Comparison of ENCODE assay signal across 8 cellular contexts in genomic region chr17:64506576-64507417, GRCh38. TPM values are rescaled to one million over a fixed set of nuclear protein-coding genes. Genes with fewer than 3 reads are reported as not detected.
DNase-seq lines count a peak whose midpoint lies in the region; ATAC-seq and TF ChIP-seq lines count a peak whose summit lies in the region.

CEP95 (plus strand) TSS chr17:64506977; CDS start chr17:64507098, 121 bp downstream.

- no peaks in the 10 kb centered on the region for H3K9me3 ChIP-seq in BLaER1 treated with 17β-estradiol and CSF1 and Interleukin-3, amounts not matched to agents 10 nM and 100 nM (replicated peaks in 1 of 11)

- WGBS in lower leg skin, 2 donors = 0 to 1% methylated on average over 72 of the region's 77 CpGs

- TF ChIP-seq POLR2A in lower leg skin (IDR thresholded peaks at IDR 0.05) = peak in 1 of 2 donors; percentile 22

- H3K27me3 ChIP-seq in BLaER1 treated with 17β-estradiol and CSF1 and Interleukin-3, amounts not matched to agents 10 nM and 100 nM = no peaks in the 10 kb centered on the region

- H4K20me1 ChIP-seq in BLaER1 treated with 17β-estradiol and CSF1 and Interleukin-3, amounts not matched to agents 10 nM and 100 nM = peaks cover 54 to 85% (median 72%) of the 10 kb centered on the region in 11 experiments

- peak; percentile 99 for DNase-seq in NCI-H748 (lab: John Stamatoyannopoulos, UW; ENCODE audit: unreplicated experiment)
- peak; percentile 93 for DNase-seq in activated CD4-positive, alpha-beta T cell treated with anti-CD3 and anti-CD28 coated beads, Interleukin-2, amount 50 U/mL, for 1 hour
- DNase-seq in dedifferentiated amniotic fluid mesenchymal stem cell (ENCODE audit: extremely low spot score) = peak; percentile 97
- peak; percentile 95 to 99 for DNase-seq in lower leg skin (ENCODE audit: low spot score in 2 of 2)
- peak; percentile 91 to 96 for DNase-seq in stimulated activated CD4-positive, alpha-beta T cell treated with anti-CD3 and anti-CD28 coated beads, Interleukin-4, amount 100 ng/mL, for 4 hours

- H3K4me2 ChIP-seq in BLaER1 treated with 17β-estradiol and CSF1 and Interleukin-3, amounts not matched to agents 10 nM and 100 nM = peak within 1 kb of the TSS; percentile 75 to 97 (median 88)

- peak within 1 kb of the TSS; percentile 96 to 100 (median 100) for H3K9ac ChIP-seq in BLaER1 treated with 17β-estradiol and CSF1 and Interleukin-3, amounts not matched to agents 10 nM and 100 nM

- no peak for TF ChIP-seq CTCF in lower leg skin (IDR thresholded peaks at IDR 0.05)

- peaks cover 63 to 75% (median 65%) of the 10 kb centered on the region in 11 experiments for H3K36me3 ChIP-seq in BLaER1 treated with 17β-estradiol and CSF1 and Interleukin-3, amounts not matched to agents 10 nM and 100 nM

- peak; percentile 61 for ATAC-seq in GM19328 (IDR thresholded peaks at IDR 0.05; ENCODE audit: unreplicated experiment)
- ATAC-seq in HG03469 (IDR thresholded peaks at IDR 0.05; ENCODE audit: unreplicated experiment) = peak; percentile 33

- H3K27ac ChIP-seq in BLaER1 treated with 17β-estradiol and CSF1 and Interleukin-3, amounts not matched to agents 10 nM and 100 nM = peak within 1 kb of the TSS; percentile 95 to 100 (median 100)

- peak within 1 kb of the TSS; percentile 87 to 98 (median 92) for H3K4me3 ChIP-seq in BLaER1 treated with 17β-estradiol and CSF1 and Interleukin-3, amounts not matched to agents 10 nM and 100 nM
- peak within 1 kb of the TSS; percentile 85 for H3K4me3 ChIP-seq in lower leg skin (ENCODE audit: low read depth, poor library complexity, severe bottlenecking)

- intact Hi-C loops in lower leg skin (cut with DNase I; ENCODE audit: low total_unique reads) = no loop called here

- peaks cover 39 to 48% (median 42%) of the 10 kb centered on the region in 10 experiments for H3K4me1 ChIP-seq in BLaER1 treated with 17β-estradiol and CSF1 and Interleukin-3, amounts not matched to agents 10 nM and 100 nM

RNA-seq across cellular contexts. Expression of gene CEP95, which starts in this region (rescaled TPM):
- total RNA-seq in lower leg skin = 10 to 100 TPM; 37.9 to 80.7 (median 54.0) TPM

Comparison
In these comparisons a context has a peak if more than half of its experiments do, and no peak if none do; other contexts are left out.
1. Peak in every context shown above with its lines: DNase-seq, ATAC-seq, H3K4me3 ChIP-seq and H3K27ac ChIP-seq.